1 cellular context compared by ENCODE assay signal in the genomic region with DNA sequence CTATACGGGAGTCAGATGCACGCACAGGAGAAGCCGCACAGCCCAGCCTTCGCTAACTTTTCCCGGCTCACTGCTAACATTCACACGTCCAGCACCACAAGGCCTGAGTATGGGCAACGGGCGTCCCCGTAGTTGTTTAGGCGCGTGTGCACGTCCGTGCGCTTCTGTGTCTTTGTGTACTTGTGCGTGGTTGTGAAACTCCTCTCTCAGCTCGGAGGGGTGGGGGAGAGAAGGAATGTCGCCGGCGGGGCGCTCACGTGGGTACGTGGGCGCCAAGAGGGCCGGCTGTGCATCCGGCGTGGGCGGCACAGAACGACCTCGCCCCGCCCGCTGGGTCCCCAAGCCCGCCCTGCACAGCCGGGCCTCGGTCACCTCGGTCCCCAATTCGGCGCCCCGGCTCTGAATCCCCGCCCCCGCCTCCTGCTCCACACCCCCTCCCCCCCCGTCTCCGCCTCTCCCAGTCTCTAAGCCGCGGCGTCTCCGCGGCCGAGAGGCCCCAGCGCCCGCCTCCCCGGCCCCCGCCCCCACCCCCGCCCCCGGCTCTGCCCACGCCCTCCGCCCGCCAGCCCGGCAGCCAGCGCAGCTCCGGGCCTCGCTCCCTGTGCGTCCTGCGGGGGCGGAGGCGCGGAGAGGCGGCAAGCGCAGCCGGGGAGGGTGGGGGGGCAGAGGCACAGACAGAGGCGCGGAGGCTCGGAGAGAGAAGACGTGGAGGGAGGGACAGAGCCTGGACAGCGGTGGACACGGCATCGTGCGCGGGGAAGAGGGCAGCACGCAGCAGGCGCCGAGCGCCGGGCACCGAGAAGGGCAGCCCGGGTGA.
A peak's percentile ranks its signal among the peaks of the same experiment; 100 is the strongest.
TF ChIP-seq lines count a peak whose summit lies in the region.

A gene with protein sequence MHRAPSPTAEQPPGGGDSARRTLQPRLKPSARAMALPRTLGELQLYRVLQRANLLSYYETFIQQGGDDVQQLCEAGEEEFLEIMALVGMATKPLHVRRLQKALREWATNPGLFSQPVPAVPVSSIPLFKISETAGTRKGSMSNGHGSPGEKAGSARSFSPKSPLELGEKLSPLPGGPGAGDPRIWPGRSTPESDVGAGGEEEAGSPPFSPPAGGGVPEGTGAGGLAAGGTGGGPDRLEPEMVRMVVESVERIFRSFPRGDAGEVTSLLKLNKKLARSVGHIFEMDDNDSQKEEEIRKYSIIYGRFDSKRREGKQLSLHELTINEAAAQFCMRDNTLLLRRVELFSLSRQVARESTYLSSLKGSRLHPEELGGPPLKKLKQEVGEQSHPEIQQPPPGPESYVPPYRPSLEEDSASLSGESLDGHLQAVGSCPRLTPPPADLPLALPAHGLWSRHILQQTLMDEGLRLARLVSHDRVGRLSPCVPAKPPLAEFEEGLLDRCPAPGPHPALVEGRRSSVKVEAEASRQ (plus strand): TSS at position 673 of the 817 bp plus-strand sequence. CDS start 158 bp downstream, outside the sequence.

TF ChIP-seq in K562, 482 proteins besides CTCF, POLR2A, EP300 and RAD21 (continued from another document and continues in another):
- TF ChIP-seq THAP12 (CRISPR knock-in tag; IDR thresholded peaks at IDR 0.05) (peak; percentile 77), HDAC8 (tag; IDR thresholded peaks at IDR 0.05) (0 out of 2 replicates have a peak, but pooled peaks have one; percentile 22), BRF1 (IDR thresholded peaks at IDR 0.05; ENCODE audit: borderline replicate concordance, extremely low read depth, insufficient read length) (no peak), SRSF3 (IDR thresholded peaks at IDR 0.05; ENCODE audit: insufficient read depth, low read length) (no peak), RERE (CRISPR knock-in tag; IDR thresholded peaks at IDR 0.05; ENCODE audit: borderline replicate concordance) (no peak), CBX1 (IDR thresholded peaks at IDR 0.05; ENCODE audit: low read depth) (0 out of 2 replicates have a peak, but pooled peaks have one; percentile 55), GTF2A2 (tag; IDR thresholded peaks at IDR 0.05) (no peak), HMBOX1 (IDR thresholded peaks at IDR 0.05) (no peak), MYNN (IDR thresholded peaks at IDR 0.05) (peak; percentile 56; the same call in 1 of the 2 replicates), MYNN (CRISPR knock-in tag; IDR thresholded peaks at IDR 0.05) (no peak), CHD4 (IDR thresholded peaks at IDR 0.05; ENCODE audit: insufficient read depth, insufficient replicate concordance, low read depth, low read length, poor library complexity, severe bottlenecking) (no peak), HNRNPK (IDR thresholded peaks at IDR 0.05; ENCODE audit: low read depth, low read length, poor library complexity, severe bottlenecking) (peak; percentile 19), SMC3 (conservative IDR thresholded peaks at IDR 0.05; ENCODE audit: insufficient read depth, low read depth, low read length) (no peak), HSF4 (CRISPR knock-in tag; IDR thresholded peaks at IDR 0.05; ENCODE audit: borderline replicate concordance) (0 out of 2 replicates have a peak, but pooled peaks have one; percentile 43), ZNF79 (CRISPR knock-in tag; IDR thresholded peaks at IDR 0.05; ENCODE audit: low read depth) (no peak), HDGF (IDR thresholded peaks at IDR 0.05) (no peak), ZNF785 (CRISPR knock-in tag; IDR thresholded peaks at IDR 0.05) (no peak), ZFPM2 (CRISPR knock-in tag; IDR thresholded peaks at IDR 0.05) (0 out of 2 replicates have a peak, but pooled peaks have one; percentile 21), NFIC (IDR thresholded peaks at IDR 0.05) (peak; percentile 5; the same call in 1 of the 2 replicates), GTF2E2 (tag; IDR thresholded peaks at IDR 0.05) (no peak), HNRNPUL1 (IDR thresholded peaks at IDR 0.05; ENCODE audit: low read length) (no peak), FOXP1 (CRISPR knock-in tag; IDR thresholded peaks at IDR 0.05) (0 out of 2 replicates have a peak, but pooled peaks have one; percentile 58), ZNF212 (CRISPR knock-in tag; IDR thresholded peaks at IDR 0.05) (no peak), ZNF263 (CRISPR knock-in tag; IDR thresholded peaks at IDR 0.05; ENCODE audit: borderline replicate concordance) (no peak), ERF (CRISPR knock-in tag; IDR thresholded peaks at IDR 0.05) (peak; percentile 62; the same call in 1 of the 2 replicates), DACH1 (IDR thresholded peaks at IDR 0.05; ENCODE audit: partially characterized antibody) (no peak), ZC3H11A (IDR thresholded peaks at IDR 0.05; ENCODE audit: low read depth, low read length) (no peak), ZKSCAN8 (CRISPR knock-in tag; IDR thresholded peaks at IDR 0.05) (no peak), NCOR1 (IDR thresholded peaks at IDR 0.05) (peak; percentile 43; the same call in 1 of the 2 replicates), ZNF431 (CRISPR knock-in tag; IDR thresholded peaks at IDR 0.05) (0 out of 2 replicates have a peak, but pooled peaks have one; percentile 55), SMARCC2 (IDR thresholded peaks at IDR 0.05; ENCODE audit: low read depth) (no peak), ETS2 (tag; IDR thresholded peaks at IDR 0.05; ENCODE audit: borderline replicate concordance, poor library complexity, severe bottlenecking) (no peak)
- TF ChIP-seq, protein P1, sequence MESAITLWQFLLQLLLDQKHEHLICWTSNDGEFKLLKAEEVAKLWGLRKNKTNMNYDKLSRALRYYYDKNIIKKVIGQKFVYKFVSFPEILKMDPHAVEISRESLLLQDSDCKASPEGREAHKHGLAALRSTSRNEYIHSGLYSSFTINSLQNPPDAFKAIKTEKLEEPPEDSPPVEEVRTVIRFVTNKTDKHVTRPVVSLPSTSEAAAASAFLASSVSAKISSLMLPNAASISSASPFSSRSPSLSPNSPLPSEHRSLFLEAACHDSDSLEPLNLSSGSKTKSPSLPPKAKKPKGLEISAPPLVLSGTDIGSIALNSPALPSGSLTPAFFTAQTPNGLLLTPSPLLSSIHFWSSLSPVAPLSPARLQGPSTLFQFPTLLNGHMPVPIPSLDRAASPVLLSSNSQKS (CRISPR knock-in tag; IDR thresholded peaks at IDR 0.05), result no peak
- TF ChIP-seq, protein P2, sequence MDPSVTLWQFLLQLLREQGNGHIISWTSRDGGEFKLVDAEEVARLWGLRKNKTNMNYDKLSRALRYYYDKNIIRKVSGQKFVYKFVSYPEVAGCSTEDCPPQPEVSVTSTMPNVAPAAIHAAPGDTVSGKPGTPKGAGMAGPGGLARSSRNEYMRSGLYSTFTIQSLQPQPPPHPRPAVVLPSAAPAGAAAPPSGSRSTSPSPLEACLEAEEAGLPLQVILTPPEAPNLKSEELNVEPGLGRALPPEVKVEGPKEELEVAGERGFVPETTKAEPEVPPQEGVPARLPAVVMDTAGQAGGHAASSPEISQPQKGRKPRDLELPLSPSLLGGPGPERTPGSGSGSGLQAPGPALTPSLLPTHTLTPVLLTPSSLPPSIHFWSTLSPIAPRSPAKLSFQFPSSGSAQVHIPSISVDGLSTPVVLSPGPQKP (CRISPR knock-in tag; IDR thresholded peaks at IDR 0.05), result no peak
- TF ChIP-seq, protein P3, sequence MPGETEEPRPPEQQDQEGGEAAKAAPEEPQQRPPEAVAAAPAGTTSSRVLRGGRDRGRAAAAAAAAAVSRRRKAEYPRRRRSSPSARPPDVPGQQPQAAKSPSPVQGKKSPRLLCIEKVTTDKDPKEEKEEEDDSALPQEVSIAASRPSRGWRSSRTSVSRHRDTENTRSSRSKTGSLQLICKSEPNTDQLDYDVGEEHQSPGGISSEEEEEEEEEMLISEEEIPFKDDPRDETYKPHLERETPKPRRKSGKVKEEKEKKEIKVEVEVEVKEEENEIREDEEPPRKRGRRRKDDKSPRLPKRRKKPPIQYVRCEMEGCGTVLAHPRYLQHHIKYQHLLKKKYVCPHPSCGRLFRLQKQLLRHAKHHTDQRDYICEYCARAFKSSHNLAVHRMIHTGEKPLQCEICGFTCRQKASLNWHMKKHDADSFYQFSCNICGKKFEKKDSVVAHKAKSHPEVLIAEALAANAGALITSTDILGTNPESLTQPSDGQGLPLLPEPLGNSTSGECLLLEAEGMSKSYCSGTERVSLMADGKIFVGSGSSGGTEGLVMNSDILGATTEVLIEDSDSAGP (CRISPR knock-in tag; IDR thresholded peaks at IDR 0.05), result no peak
- TF ChIP-seq, protein P4, sequence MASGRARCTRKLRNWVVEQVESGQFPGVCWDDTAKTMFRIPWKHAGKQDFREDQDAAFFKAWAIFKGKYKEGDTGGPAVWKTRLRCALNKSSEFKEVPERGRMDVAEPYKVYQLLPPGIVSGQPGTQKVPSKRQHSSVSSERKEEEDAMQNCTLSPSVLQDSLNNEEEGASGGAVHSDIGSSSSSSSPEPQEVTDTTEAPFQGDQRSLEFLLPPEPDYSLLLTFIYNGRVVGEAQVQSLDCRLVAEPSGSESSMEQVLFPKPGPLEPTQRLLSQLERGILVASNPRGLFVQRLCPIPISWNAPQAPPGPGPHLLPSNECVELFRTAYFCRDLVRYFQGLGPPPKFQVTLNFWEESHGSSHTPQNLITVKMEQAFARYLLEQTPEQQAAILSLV (tag; IDR thresholded peaks at IDR 0.05), result no peak
- TF ChIP-seq, protein P5, sequence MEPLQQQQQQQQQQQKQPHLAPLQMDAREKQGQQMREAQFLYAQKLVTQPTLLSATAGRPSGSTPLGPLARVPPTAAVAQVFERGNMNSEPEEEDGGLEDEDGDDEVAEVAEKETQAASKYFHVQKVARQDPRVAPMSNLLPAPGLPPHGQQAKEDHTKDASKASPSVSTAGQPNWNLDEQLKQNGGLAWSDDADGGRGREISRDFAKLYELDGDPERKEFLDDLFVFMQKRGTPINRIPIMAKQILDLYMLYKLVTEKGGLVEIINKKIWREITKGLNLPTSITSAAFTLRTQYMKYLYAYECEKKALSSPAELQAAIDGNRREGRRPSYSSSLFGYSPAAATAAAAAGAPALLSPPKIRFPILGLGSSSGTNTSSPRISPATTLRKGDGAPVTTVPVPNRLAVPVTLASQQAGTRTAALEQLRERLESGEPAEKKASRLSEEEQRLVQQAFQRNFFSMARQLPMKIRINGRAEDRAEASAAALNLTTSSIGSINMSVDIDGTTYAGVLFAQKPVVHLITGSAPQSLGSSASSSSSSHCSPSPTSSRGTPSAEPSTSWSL (CRISPR knock-in tag; IDR thresholded peaks at IDR 0.05; ENCODE audit: borderline replicate concordance), result no peak
- TF ChIP-seq, protein P6, sequence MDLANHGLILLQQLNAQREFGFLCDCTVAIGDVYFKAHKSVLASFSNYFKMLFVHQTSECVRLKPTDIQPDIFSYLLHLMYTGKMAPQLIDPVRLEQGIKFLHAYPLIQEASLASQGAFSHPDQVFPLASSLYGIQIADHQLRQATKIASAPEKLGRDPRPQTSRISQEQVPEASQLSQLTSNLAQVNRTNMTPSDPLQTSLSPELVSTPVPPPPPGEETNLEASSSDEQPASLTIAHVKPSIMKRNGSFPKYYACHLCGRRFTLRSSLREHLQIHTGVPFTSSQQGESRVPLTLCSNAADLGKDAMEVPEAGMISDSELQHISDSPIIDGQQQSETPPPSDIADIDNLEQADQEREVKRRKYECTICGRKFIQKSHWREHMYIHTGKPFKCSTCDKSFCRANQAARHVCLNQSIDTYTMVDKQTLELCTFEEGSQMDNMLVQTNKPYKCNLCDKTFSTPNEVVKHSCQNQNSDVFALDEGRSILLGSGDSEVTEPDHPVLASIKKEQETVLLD (IDR thresholded peaks at IDR 0.05), result no peak; the same call in 1 of the 2 replicates
